In genomic region chr13:73142091-73142490, GRCh38 we compare ENCODE assay signal across 16 cellular contexts.
DNase-seq lines count a peak whose midpoint lies in the region; ATAC-seq and TF ChIP-seq lines count a peak whose summit lies in the region.
"Had no signal": no experiment of that assay in that cellular context is flagged by ENCODE, and none has a peak within 500 bp of the region (broad histone marks: within the 10 kb centered on the region; RNA-seq: fewer than 3 reads in every experiment).

No MANE protein-coding gene starts in this region.

- TF ChIP-seq EP300 in SK-N-SH (IDR thresholded peaks at IDR 0.05; ENCODE audit: borderline replicate concordance in 1 of 2, low read depth in 1 of 2, low read length in 1 of 2) = no peak
- TF ChIP-seq EP300 in stomach (IDR thresholded peaks at IDR 0.05) = no peak

- DNase-seq in SK-N-SH (no peak), NCI-H69 (lab: John Stamatoyannopoulos, UW) (peak; percentile 4), left kidney (ENCODE audit: low read depth, low spot score) (peak; percentile 77), stomach (peak; percentile 43), posterior vena cava (ENCODE audit: low spot score) (no peak), endodermal cell (no peak)
- DNase-seq in activated CD4-positive, alpha-beta T cell treated with anti-CD3 and anti-CD28 coated beads, Interleukin-2, amount 50 U/mL, for 48 hours = no peak
- DNase-seq: activated CD4-positive, alpha-beta memory T cell treated with anti-CD3 and anti-CD28 coated beads for 36 hours; amniotic stem cell; colonic mucosa; KG1; NCI-H1694 treated with DMSO at 0.1 percent for 48 hours had no signal

- no peaks in the 10 kb centered on the region for H3K79me2 ChIP-seq in SK-N-SH (ENCODE audit: insufficient read depth)

- H3K4me1 Mint-ChIP-seq in endodermal cell = peaks cover 38% of the 10 kb centered on the region
- H3K4me1 Mint-ChIP-seq: activated T-helper 17 cell treated with anti-CD3 and anti-CD28 coated beads, Interleukin-2, amount 50 U/mL, for 72 hours; memory B cell had no signal

- no peaks in the 10 kb centered on the region for H4K20me1 ChIP-seq in SK-N-SH (ENCODE audit: insufficient read depth)

- WGBS in SK-N-SH (ENCODE audit: low lambda C conversion rate) = 60% methylated on average over 5 of the region's 5 CpGs
- WGBS in stomach, 5 donors = 19 to 43% (median 35%) methylated on average over 5 of the region's 5 CpGs
- 88 to 95% methylated on average over 5 of the region's 5 CpGs for WGBS in endodermal cell (ENCODE audit: insufficient coverage in 1 of 2, insufficient read length in 1 of 2), 2 experiments

- CTCF ChIA-PET in SK-N-SH (lab: Yijun Ruan, JAX) = no interaction called here

- H3K9me3 ChIP-seq in SK-N-SH (no peaks in the 10 kb centered on the region), stomach (no peaks in the 10 kb centered on the region), endodermal cell (ENCODE audit: control insufficient read depth, low read length) (no peaks in the 10 kb centered on the region)
- H3K9me3 ChIP-seq: colonic mucosa, HAP-1 had no signal

- peaks cover 2 to 7% of the 10 kb centered on the region in 2 experiments; a peak in 2 of 4 replicates for H3K4me1 ChIP-seq in SK-N-SH (ENCODE audit: control insufficient read depth in 1 of 2, insufficient read depth in 2 of 2, low read depth in 1 of 2, low read length in 1 of 2)
- peaks cover 13 to 45% (median 29%) of the 10 kb centered on the region in 4 donors for H3K4me1 ChIP-seq in stomach
- H3K4me1 ChIP-seq in endodermal cell (ENCODE audit: control insufficient read depth, insufficient read depth, low read length) = peaks cover 14% of the 10 kb centered on the region

- TF ChIP-seq POLR2A in stomach (IDR thresholded peaks at IDR 0.05) = no peak

- ATAC-seq in SK-N-SH treated with all-trans-retinoic acid at 6 μM for 48 hours = no peak; the same call in 2 of the 3 replicates
- ATAC-seq: activated T-helper 17 cell treated with anti-CD3 and anti-CD28 coated beads, Interleukin-2, amount 50 U/mL, for 72 hours had no signal

- POLR2A ChIA-PET in SK-N-SH (lab: Yijun Ruan, JAX) = no interaction called here

- H3K9ac ChIP-seq in SK-N-SH (no peak overlapping the region), endodermal cell (ENCODE audit: extremely low read depth, low read length, poor library complexity, severe bottlenecking) (no peak overlapping the region)

- no peak for TF ChIP-seq RAD21 in SK-N-SH (IDR thresholded peaks at IDR 0.05; ENCODE audit: low read length)

- no peaks in the 10 kb centered on the region for H3K9me2 ChIP-seq in SK-N-SH

- no peaks in the 10 kb centered on the region for H3K36me3 Mint-ChIP-seq in endodermal cell (ENCODE audit: low read depth)
- H3K36me3 Mint-ChIP-seq: activated CD4-positive, alpha-beta memory T cell treated with anti-CD3 and anti-CD28 coated beads for 36 hours; memory B cell had no signal

- H3K27me3 Mint-ChIP-seq in endodermal cell (ENCODE audit: insufficient read depth) = no peaks in the 10 kb centered on the region
- H3K27me3 Mint-ChIP-seq: activated CD4-positive, alpha-beta memory T cell treated with anti-CD3 and anti-CD28 coated beads for 36 hours had no signal

- no peaks in the 10 kb centered on the region for H3K9me3 Mint-ChIP-seq in endodermal cell
- H3K9me3 Mint-ChIP-seq: activated CD4-positive, alpha-beta memory T cell treated with anti-CD3 and anti-CD28 coated beads for 36 hours had no signal

- no peak overlapping the region for H3K27ac ChIP-seq in SK-N-SH (ENCODE audit: low read depth in 2 of 2, low read length in 1 of 2)
- peak overlapping the region; percentile 37 to 88 (median 83) for H3K27ac ChIP-seq in stomach
- no peak overlapping the region for H3K27ac ChIP-seq in endodermal cell (ENCODE audit: low read depth, low read length)
- H3K27ac ChIP-seq: colonic mucosa had no signal

- H2AFZ ChIP-seq in SK-N-SH (ENCODE audit: low read depth) = 0 out of 2 replicates have a peak overlapping the region, but pooled peaks have one; percentile 37

- no peaks in the 10 kb centered on the region for H3F3A ChIP-seq in SK-N-SH (replicated peaks; ENCODE audit: insufficient read depth)

- H3K4me3 ChIP-seq in SK-N-SH (ENCODE audit: low read depth in 2 of 2, low read length in 1 of 2) (no peak overlapping the region), stomach (no peak overlapping the region), endodermal cell (ENCODE audit: low read length) (no peak overlapping the region)
- H3K4me3 ChIP-seq: colonic mucosa, HAP-1 had no signal

- no peak overlapping the region for H3K27ac Mint-ChIP-seq in endodermal cell
- H3K27ac Mint-ChIP-seq: activated CD4-positive, alpha-beta memory T cell treated with anti-CD3 and anti-CD28 coated beads for 36 hours; activated T-helper 17 cell treated with anti-CD3 and anti-CD28 coated beads, Interleukin-2, amount 50 U/mL, for 72 hours; memory B cell had no signal

- H3K4me3 Mint-ChIP-seq in endodermal cell = no peak overlapping the region
- H3K4me3 Mint-ChIP-seq: activated CD4-positive, alpha-beta memory T cell treated with anti-CD3 and anti-CD28 coated beads for 36 hours; activated T-helper 17 cell treated with anti-CD3 and anti-CD28 coated beads, Interleukin-2, amount 50 U/mL, for 72 hours; memory B cell had no signal

- TF ChIP-seq CTCF in SK-N-SH (IDR thresholded peaks at IDR 0.05) (no peak), stomach (IDR thresholded peaks at IDR 0.05) (no peak), endodermal cell (conservative IDR thresholded peaks at IDR 0.05) (no peak)

- intact Hi-C loops in stomach (cut with DNase I; ENCODE audit: low total_unique reads) (no loop called here), posterior vena cava (cut with DNase I) (no loop called here)

- peak overlapping the region; percentile 7; the same call in 1 of the 2 replicates for H3K4me2 ChIP-seq in SK-N-SH

- H3K36me3 ChIP-seq in SK-N-SH (replicated peaks in 1 of 2; ENCODE audit: control insufficient read depth in 1 of 2, insufficient read depth in 2 of 2, low read length in 1 of 2) = no peaks in the 10 kb centered on the region
- no peaks in the 10 kb centered on the region for H3K36me3 ChIP-seq in stomach
- H3K36me3 ChIP-seq in endodermal cell (ENCODE audit: control insufficient read depth, insufficient read depth, low read length) = no peaks in the 10 kb centered on the region
- H3K36me3 ChIP-seq: colonic mucosa, HAP-1 had no signal

- H3K27me3 ChIP-seq in SK-N-SH (ENCODE audit: insufficient read depth) = no peaks in the 10 kb centered on the region
- H3K27me3 ChIP-seq in stomach = no peaks in the 10 kb centered on the region
- no peaks in the 10 kb centered on the region for H3K27me3 ChIP-seq in endodermal cell (ENCODE audit: control insufficient read depth, insufficient read depth, low read length, poor library complexity, severe bottlenecking)
- H3K27me3 ChIP-seq: colonic mucosa had no signal

TF ChIP-seq in SK-N-SH, 30 proteins besides CTCF, POLR2A, EP300 and RAD21:
- TF ChIP-seq RCOR1 (IDR thresholded peaks at IDR 0.05; ENCODE audit: low read length) = no peak
- TF ChIP-seq ELF1 (IDR thresholded peaks at IDR 0.05) = no peak
- no peak for TF ChIP-seq NFIC (IDR thresholded peaks at IDR 0.05; ENCODE audit: borderline replicate concordance)
- TF ChIP-seq GATA2 (CRISPR knock-in tag; IDR thresholded peaks at IDR 0.05) = no peak
- TF ChIP-seq, protein P1, sequence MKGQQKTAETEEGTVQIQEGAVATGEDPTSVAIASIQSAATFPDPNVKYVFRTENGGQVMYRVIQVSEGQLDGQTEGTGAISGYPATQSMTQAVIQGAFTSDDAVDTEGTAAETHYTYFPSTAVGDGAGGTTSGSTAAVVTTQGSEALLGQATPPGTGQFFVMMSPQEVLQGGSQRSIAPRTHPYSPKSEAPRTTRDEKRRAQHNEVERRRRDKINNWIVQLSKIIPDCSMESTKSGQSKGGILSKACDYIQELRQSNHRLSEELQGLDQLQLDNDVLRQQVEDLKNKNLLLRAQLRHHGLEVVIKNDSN (IDR thresholded peaks at IDR 0.05; ENCODE audit: borderline replicate concordance, low read depth) = no peak
- TF ChIP-seq JUND (IDR thresholded peaks at IDR 0.05) = no peak
- no peak for TF ChIP-seq RXRA (IDR thresholded peaks at IDR 0.05; ENCODE audit: borderline replicate concordance, low read depth)
- no peak for TF ChIP-seq TEAD4 (IDR thresholded peaks at IDR 0.05; ENCODE audit: borderline replicate concordance, insufficient read depth)
- TF ChIP-seq EZH2phosphoT487 (IDR thresholded peaks at IDR 0.05; ENCODE audit: borderline replicate concordance, low read depth) = no peak
- no peak for TF ChIP-seq RFX5 (IDR thresholded peaks at IDR 0.05; ENCODE audit: low read length)
- TF ChIP-seq YY1 (IDR thresholded peaks at IDR 0.05; ENCODE audit: low read depth) = no peak
- TF ChIP-seq TAF1 (IDR thresholded peaks at IDR 0.05; ENCODE audit: borderline replicate concordance, low read depth, low read length) = no peak
TF ChIP-seq in SK-N-SH: peak in this region for 0.

TF ChIP-seq in SK-N-SH treated with all-trans-retinoic acid at 6 μM for 48 hours, 23 proteins besides CTCF, POLR2A, EP300 and RAD21:
- TF ChIP-seq RARB (CRISPR knock-in tag; IDR thresholded peaks at IDR 0.05) (no peak), PPARA (CRISPR knock-in tag; IDR thresholded peaks at IDR 0.05; ENCODE audit: borderline replicate concordance) (no peak), OSR1 (CRISPR knock-in tag; IDR thresholded peaks at IDR 0.05) (no peak), TOX (CRISPR knock-in tag; IDR thresholded peaks at IDR 0.05; ENCODE audit: borderline replicate concordance) (no peak), GLIS3 (CRISPR knock-in tag; IDR thresholded peaks at IDR 0.05) (no peak)
- TF ChIP-seq, protein P2, sequence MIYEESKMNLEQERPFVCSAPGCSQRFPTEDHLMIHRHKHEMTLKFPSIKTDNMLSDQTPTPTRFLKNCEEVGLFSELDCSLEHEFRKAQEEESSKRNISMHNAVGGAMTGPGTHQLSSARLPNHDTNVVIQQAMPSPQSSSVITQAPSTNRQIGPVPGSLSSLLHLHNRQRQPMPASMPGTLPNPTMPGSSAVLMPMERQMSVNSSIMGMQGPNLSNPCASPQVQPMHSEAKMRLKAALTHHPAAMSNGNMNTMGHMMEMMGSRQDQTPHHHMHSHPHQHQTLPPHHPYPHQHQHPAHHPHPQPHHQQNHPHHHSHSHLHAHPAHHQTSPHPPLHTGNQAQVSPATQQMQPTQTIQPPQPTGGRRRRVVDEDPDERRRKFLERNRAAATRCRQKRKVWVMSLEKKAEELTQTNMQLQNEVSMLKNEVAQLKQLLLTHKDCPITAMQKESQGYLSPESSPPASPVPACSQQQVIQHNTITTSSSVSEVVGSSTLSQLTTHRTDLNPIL (CRISPR knock-in tag; IDR thresholded peaks at IDR 0.05; ENCODE audit: low read depth) = no peak

Comparison
In these comparisons a context has a peak if more than half of its experiments do, and no peak if none do; other contexts are left out.
1. DNase-seq: peak in NCI-H69 (single experiment), left kidney (single experiment) and stomach (single experiment); none in SK-N-SH (single experiment), posterior vena cava (single experiment), activated CD4-positive, alpha-beta T cell treated with anti-CD3 and anti-CD28 coated beads, Interleukin-2, amount 50 U/mL, for 48 hours (0 of 2) and endodermal cell (single experiment).
2. H3K27ac ChIP-seq: peak in stomach (5 of 5); none in SK-N-SH (0 of 2) and endodermal cell (single experiment).